In the genomic region with DNA sequence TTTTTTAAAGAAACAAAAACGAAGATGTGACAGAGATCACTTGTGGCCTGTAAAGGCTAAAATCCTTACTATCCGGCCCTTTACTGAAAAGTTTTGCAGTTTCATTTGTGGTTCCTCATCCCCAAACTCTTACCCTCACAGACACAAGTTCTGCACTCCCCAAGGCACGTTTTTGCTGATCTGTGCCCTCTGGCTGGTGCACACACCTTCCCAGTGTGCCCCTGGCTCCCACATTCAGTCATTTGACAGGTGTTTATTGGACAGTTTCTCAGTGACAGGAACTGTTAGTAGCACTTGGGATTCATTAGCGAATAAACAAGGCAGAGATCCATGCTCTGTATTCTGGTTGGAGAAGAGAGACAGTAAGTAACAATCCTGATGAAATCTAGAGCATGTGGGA, we compare ENCODE assay signal across 19 cellular contexts.
"Had no signal": no experiment of that assay in that cellular context is flagged by ENCODE, and none has a peak within 500 bp of the region (broad histone marks: within the 10 kb centered on the region; RNA-seq: fewer than 3 reads in every experiment).

No MANE protein-coding gene starts in this region.

- H3K9me3 Mint-ChIP-seq: activated naive CD4-positive, alpha-beta T cell treated with anti-CD3 and anti-CD28 coated beads, Interleukin-2, amount 50 U/mL, for 72 hours; memory B cell; T-cell had no signal

- H3K4me3 Mint-ChIP-seq: memory B cell, T-cell had no signal

- H3K9me3 ChIP-seq: psoas muscle, right lobe of liver, SK-N-SH, stomach, testis, upper lobe of left lung had no signal

- H3K27me3 Mint-ChIP-seq: T-cell had no signal

- H3K4me3 ChIP-seq: psoas muscle, right lobe of liver, smooth muscle cell, stomach, testis, upper lobe of left lung had no signal

- H3K4me1 ChIP-seq: psoas muscle, right lobe of liver, testis had no signal

- H3K27ac ChIP-seq: brain microvascular endothelial cell, psoas muscle, right lobe of liver, stomach, testis, upper lobe of left lung had no signal

- H3K27me3 ChIP-seq: brain microvascular endothelial cell, right lobe of liver, stomach, testis, upper lobe of left lung had no signal

- DNase-seq: activated CD4-positive, alpha-beta T cell treated with anti-CD3 and anti-CD28 coated beads for 4 hours; activated effector memory CD4-positive, alpha-beta T cell treated with Interleukin-2 at 50 U/mL for 16 hours; anterior cingulate cortex; brain microvascular endothelial cell; cortex of kidney; effector CD4-positive, alpha-beta T cell; foreskin fibroblast; kidney glomerular epithelial cell; psoas muscle; right lobe of liver; SK-N-SH; stomach; T-cell; testis had no signal

- ATAC-seq: activated naive CD4-positive, alpha-beta T cell treated with anti-CD3 and anti-CD28 coated beads, Interleukin-2, amount 50 U/mL, for 72 hours; left ventricle myocardium superior; right lobe of liver; T-cell had no signal

- H3K36me3 ChIP-seq: brain microvascular endothelial cell, right lobe of liver, stomach, upper lobe of left lung had no signal

- H3K27ac Mint-ChIP-seq: memory B cell had no signal
